ENCODE assay signal across 8 cellular contexts in genomic region chr4:139735381-139736256, GRCh38.
DNase-seq lines count a peak whose midpoint lies in the region; TF ChIP-seq lines count a peak whose summit lies in the region.

No MANE protein-coding gene starts in this region.

- peaks cover 15% of the 10 kb centered on the region for H3K4me1 ChIP-seq in mucosa of stomach (ENCODE audit: control insufficient read depth, insufficient read depth, low read length)
- peaks cover 37% of the 10 kb centered on the region for H3K4me1 ChIP-seq in vagina

- in situ Hi-C loops in KBM-7 (cut with MboI; ENCODE audit: low pct_unique_long_range_greater_than_20kb, low sequenced_read_pairs): no loop called here

- H3K9me3 ChIP-seq in mucosa of stomach (ENCODE audit: control insufficient read depth, low read length) (no peaks in the 10 kb centered on the region), vagina (no peaks in the 10 kb centered on the region)

- peak overlapping the region; percentile 51 for H3K9ac ChIP-seq in mucosa of stomach (ENCODE audit: low read length)

- peak overlapping the region; percentile 88 for H3K27ac ChIP-seq in vagina

- no peak for TF ChIP-seq POLR2A in vagina (IDR thresholded peaks at IDR 0.05)

- H3K27me3 ChIP-seq in mucosa of stomach (ENCODE audit: control insufficient read depth, insufficient read depth, low read length): no peaks in the 10 kb centered on the region
- H3K27me3 ChIP-seq in vagina: no peaks in the 10 kb centered on the region

- peak overlapping the region; percentile 60 for H3K4me3 ChIP-seq in epithelial cell of proximal tubule (ENCODE audit: low read depth, low read length)
- H3K4me3 ChIP-seq in mucosa of stomach (ENCODE audit: low read length): no peak overlapping the region
- peak overlapping the region; percentile 53 to 54 for H3K4me3 ChIP-seq in vagina

- no peak for TF ChIP-seq CTCF in epithelial cell of proximal tubule (conservative IDR thresholded peaks at IDR 0.05; ENCODE audit: low read depth, low read length)
- TF ChIP-seq CTCF in vagina (IDR thresholded peaks at IDR 0.05): no peak

- H3K36me3 ChIP-seq in mucosa of stomach (ENCODE audit: control insufficient read depth, insufficient read depth, low read length): no peaks in the 10 kb centered on the region
- H3K36me3 ChIP-seq in vagina: no peaks in the 10 kb centered on the region

- intact Hi-C loops in vagina (cut with DNase I): loop anchor here (2.0 to 5.0 kb wide), 2 partner anchors 417 to 517 kb away; partner anchors contain the start of gene MAML3

- DNase-seq in ELF-1 (ENCODE audit: low read depth, low spot score) (peak; percentile 64), SK-N-DZ (ENCODE audit: low spot score) (peak; percentile 79), epithelial cell of proximal tubule (ENCODE audit: low read depth) (no peak), vagina (ENCODE audit: extremely low spot score in 2 of 2) (no peak), kidney glomerular epithelial cell (lab: John Stamatoyannopoulos, UW) (no peak), mucosa of gallbladder (ENCODE audit: low spot score) (no peak), KBM-7 (no peak)

Comparison
In these comparisons a context has a peak if more than half of its experiments do, and no peak if none do; other contexts are left out.
1. DNase-seq: peak in ELF-1 (single experiment) and SK-N-DZ (single experiment); none in epithelial cell of proximal tubule (single experiment), vagina (0 of 2), kidney glomerular epithelial cell (single experiment), mucosa of gallbladder (single experiment) and KBM-7 (single experiment).